Comparison of ENCODE assay signal across 31 cellular contexts in genomic region chr18:76844742-76845477, GRCh38. TPM values are rescaled to one million over a fixed set of nuclear protein-coding genes. Genes with fewer than 3 reads are reported as not detected.
A peak's percentile ranks its signal among the peaks of the same experiment; 100 is the strongest.
DNase-seq lines count a peak whose midpoint lies in the region; ATAC-seq, FAIRE-seq and TF ChIP-seq lines count a peak whose summit lies in the region.
"Had no signal": no experiment of that assay in that cellular context is flagged by ENCODE, and none has a peak within 500 bp of the region (broad histone marks: within the 10 kb centered on the region; RNA-seq: fewer than 3 reads in every experiment).

No MANE protein-coding gene starts in this region.

- ATAC-seq in RWPE2 (ENCODE audit: low read depth) = peak; percentile 40
- ATAC-seq: activated T-cell treated with anti-CD3 and anti-CD28 coated beads, Interleukin-2, amount 50 U/mL, for 72 hours; HCT116; left colon; right cardiac atrium had no signal

- H3K27me3 Mint-ChIP-seq in mesothelial cell of epicardium (ENCODE audit: low read depth) = no peaks in the 10 kb centered on the region
- H3K27me3 Mint-ChIP-seq: CD4-positive, alpha-beta memory T cell; stimulated activated naive CD8-positive, alpha-beta T cell treated with anti-CD3 and anti-CD28 coated beads, Interleukin-15, Interleukin-2, amounts not matched to agents 100 ng/mL and 50 ng/mL, for 24 hours had no signal

- H3K4me1 Mint-ChIP-seq in mesothelial cell of epicardium = peaks cover 30% of the 10 kb centered on the region

- no peak overlapping the region for H3K4me3 ChIP-seq in RWPE2 (ENCODE audit: severe bottlenecking)
- no peak overlapping the region for H3K4me3 ChIP-seq in fibroblast of lung (replicated peaks in 1 of 4; ENCODE audit: control extremely low read depth in 1 of 4, insufficient read depth in 1 of 4, low read depth in 3 of 4, low read length in 4 of 4)
- H3K4me3 ChIP-seq: spleen, thoracic aorta, uterus had no signal

- H3K36me3 Mint-ChIP-seq in mesothelial cell of epicardium = no peaks in the 10 kb centered on the region

- H3K9ac ChIP-seq in fibroblast of lung (ENCODE audit: insufficient read depth, low read length) = no peak overlapping the region

- no peak overlapping the region for H3K27ac ChIP-seq in RWPE2 (ENCODE audit: poor library complexity, severe bottlenecking)
- H3K27ac ChIP-seq in fibroblast of lung (ENCODE audit: insufficient read depth, low read length) = no peak overlapping the region
- H3K27ac ChIP-seq: spleen, thoracic aorta, uterus had no signal

- peaks cover 8% of the 10 kb centered on the region for H3K79me2 ChIP-seq in fibroblast of lung (ENCODE audit: control insufficient read depth, insufficient read depth, low read length)

- no peak overlapping the region for H3K4me3 Mint-ChIP-seq in mesothelial cell of epicardium
- H3K4me3 Mint-ChIP-seq: activated T-cell treated with anti-CD3 and anti-CD28 coated beads, Interleukin-2, amount 50 U/mL, for 72 hours; CD4-positive, alpha-beta memory T cell; stimulated activated naive CD8-positive, alpha-beta T cell treated with anti-CD3 and anti-CD28 coated beads, Interleukin-15, Interleukin-2, amounts not matched to agents 100 ng/mL and 50 ng/mL, for 24 hours had no signal

- H3K36me3 ChIP-seq in RWPE2 (ENCODE audit: low read depth) (peaks cover 5% of the 10 kb centered on the region), fibroblast of lung (ENCODE audit: control insufficient read depth, insufficient read depth, low read length) (no peaks in the 10 kb centered on the region)
- H3K36me3 ChIP-seq: spleen, thoracic aorta, uterus had no signal

- H3K9me3 ChIP-seq in RWPE2 (ENCODE audit: severe bottlenecking) = no peaks in the 10 kb centered on the region
- no peaks in the 10 kb centered on the region for H3K9me3 ChIP-seq in fibroblast of lung (ENCODE audit: control insufficient read depth, insufficient read depth, low read depth, low read length)
- H3K9me3 ChIP-seq: spleen, thoracic aorta, uterus had no signal

- no peak overlapping the region for H2AFZ ChIP-seq in fibroblast of lung (ENCODE audit: low read length)

- H3K4me2 ChIP-seq in fibroblast of lung (ENCODE audit: extremely low read depth, insufficient read depth, low read length) = no peak overlapping the region

- H3K4me1 ChIP-seq in RWPE2 (ENCODE audit: insufficient read depth, poor library complexity, severe bottlenecking) (no peaks in the 10 kb centered on the region), fibroblast of lung (ENCODE audit: control insufficient read depth, extremely low read depth, insufficient read depth, low read length) (no peaks in the 10 kb centered on the region)
- H3K4me1 ChIP-seq: uterus had no signal

- peak overlapping the region; percentile 72 for H3K27ac Mint-ChIP-seq in mesothelial cell of epicardium
- H3K27ac Mint-ChIP-seq: activated T-cell treated with anti-CD3 and anti-CD28 coated beads, Interleukin-2, amount 50 U/mL, for 72 hours; stimulated activated naive CD8-positive, alpha-beta T cell treated with anti-CD3 and anti-CD28 coated beads, Interleukin-15, Interleukin-2, amounts not matched to agents 100 ng/mL and 50 ng/mL, for 24 hours had no signal

- H3K9me3 Mint-ChIP-seq in mesothelial cell of epicardium = no peaks in the 10 kb centered on the region
- H3K9me3 Mint-ChIP-seq: activated T-cell treated with anti-CD3 and anti-CD28 coated beads, Interleukin-2, amount 50 U/mL, for 72 hours; CD4-positive, alpha-beta memory T cell; stimulated activated naive CD8-positive, alpha-beta T cell treated with anti-CD3 and anti-CD28 coated beads, Interleukin-15, Interleukin-2, amounts not matched to agents 100 ng/mL and 50 ng/mL, for 24 hours had no signal

- no peaks in the 10 kb centered on the region for H4K20me1 ChIP-seq in fibroblast of lung (ENCODE audit: control insufficient read depth, extremely low read depth, insufficient read depth, low read length)

- no peak for FAIRE-seq in urothelium cell line (lab: Jason Lieb, UNC)
- FAIRE-seq: A204.1, GM12891 had no signal

- TF ChIP-seq CTCF in RWPE2 (IDR thresholded peaks at IDR 0.05; ENCODE audit: poor library complexity, severe bottlenecking) (no peak), fibroblast of lung (conservative IDR thresholded peaks at IDR 0.05 in 1 of 2, IDR thresholded peaks at IDR 0.05 in 1 of 2; ENCODE audit: low read depth in 1 of 2, low read length in 2 of 2) (no peak), mesothelial cell of epicardium (IDR thresholded peaks at IDR 0.05; ENCODE audit: unreplicated experiment) (no peak)

- DNase-seq in EH (ENCODE audit: low read depth) (peak; percentile 19), RWPE2 (ENCODE audit: low spot score) (no peak), fibroblast of lung (ENCODE audit: low read depth in 2 of 2) (peak; percentile 18 to 24), mesothelial cell of epicardium (ENCODE audit: low spot score in 2 of 2, unreplicated experiment in 2 of 2) (no peak), epidermal melanocyte (ENCODE audit: insufficient read length, low spot score) (no peak), urothelium cell line (ENCODE audit: low spot score) (no peak)
- no peak for DNase-seq in activated naive CD4-positive, alpha-beta T cell treated with anti-CD3 and anti-CD28 coated beads, Interleukin-2, amount 50 U/mL, for 16 hours
- DNase-seq in stimulated activated CD4-positive, alpha-beta T cell treated with anti-CD3 and anti-CD28 coated beads, Interleukin-2, amount 100 ng/mL, for 24 hours = no peak
- DNase-seq: activated CD4-positive, alpha-beta T cell treated with anti-CD3 and anti-CD28 coated beads, Interleukin-2, amount 50 U/mL, for 48 hours; activated CD4-positive, CD25-positive, alpha-beta regulatory T cell treated with anti-CD3 and anti-CD28 coated beads, Interleukin-2, amount 50 U/mL, for 72 hours; activated naive CD4-positive, alpha-beta T cell treated with Interleukin-2 at 50 U/mL for 16 hours; activated T-cell treated with anti-CD3 and anti-CD28 coated beads, Interleukin-2, amount 50 U/mL, for 72 hours; amygdala; CD4-positive, alpha-beta memory T cell; DMS 273 treated with DMSO at 0.1 percent for 48 hours; hippocampal formation; left colon; NCI-H1105; NCI-H187 treated with DMSO at 0.1 percent for 48 hours; NCI-H2171 treated with DMSO at 0.1 percent for 48 hours; NCI-H510A; right cardiac atrium; spleen; stimulated activated CD8-positive, alpha-beta memory T cell treated with anti-CD3 and anti-CD28 coated beads, Interleukin-4, amount 100 ng/mL, for 48 hours; T-helper 2 cell; uterus had no signal

- H3K27me3 ChIP-seq in RWPE2 (ENCODE audit: insufficient read depth, poor library complexity, severe bottlenecking) (no peaks in the 10 kb centered on the region), fibroblast of lung (ENCODE audit: control insufficient read depth, insufficient read depth, low read length) (no peaks in the 10 kb centered on the region)
- H3K27me3 ChIP-seq: spleen, uterus had no signal

RNA-seq across cellular contexts. Expression of gene ZNF236, which starts 22.6 kb away (rescaled TPM):
- total RNA-seq in fibroblast of lung = 8.0 and 8.4 TPM in 2 replicates
- 2.8 and 2.9 TPM in 2 replicates for polyA plus RNA-seq in fibroblast of lung
- 2.0 and 2.5 TPM in 2 replicates for polyA plus RNA-seq in fibroblast of lung (2012)
- polyA minus RNA-seq in fibroblast of lung (ENCODE audit: low replicate concordance) = 10.2 and 10.4 TPM in 2 replicates
- 30.8 to 32.5 TPM (median 30.8 TPM) in 3 replicates for total RNA-seq in mesothelial cell of epicardium

Comparison
In these comparisons a context has a peak if more than half of its experiments do, and no peak if none do; other contexts are left out.
1. DNase-seq: peak in EH (single experiment) and fibroblast of lung (2 of 2); none in RWPE2 (single experiment), mesothelial cell of epicardium (0 of 2), activated naive CD4-positive, alpha-beta T cell treated with anti-CD3 and anti-CD28 coated beads, Interleukin-2, amount 50 U/mL, for 16 hours (single experiment), epidermal melanocyte (single experiment), stimulated activated CD4-positive, alpha-beta T cell treated with anti-CD3 and anti-CD28 coated beads, Interleukin-2, amount 100 ng/mL, for 24 hours (0 of 2) and urothelium cell line (single experiment).